1 cellular context compared by ENCODE assay signal in genomic region chr1:26571381-26571780, GRCh38.
TF ChIP-seq lines count a peak whose summit lies in the region.

No MANE protein-coding gene starts in this region.

TF ChIP-seq in GM12878, 131 proteins besides CTCF, POLR2A, EP300 and RAD21:
- TF ChIP-seq SUPT20H (IDR thresholded peaks at IDR 0.05; ENCODE audit: borderline replicate concordance, control insufficient read depth, low read depth, low read length): no peak
- no peak for TF ChIP-seq HDGF (IDR thresholded peaks at IDR 0.05)
- no peak for TF ChIP-seq ATF7 (IDR thresholded peaks at IDR 0.05; ENCODE audit: low read depth)
- no peak for TF ChIP-seq RFX5 (IDR thresholded peaks at IDR 0.05; ENCODE audit: low read depth, low read length)
- TF ChIP-seq LARP7 (IDR thresholded peaks at IDR 0.05): no peak
- no peak for TF ChIP-seq E2F4 (IDR thresholded peaks at IDR 0.05; ENCODE audit: low read depth, low read length)
- no peak for TF ChIP-seq NKRF (conservative IDR thresholded peaks at IDR 0.05)
- TF ChIP-seq BMI1 (IDR thresholded peaks at IDR 0.05; ENCODE audit: borderline replicate concordance): no peak
- TF ChIP-seq ZNF384 (IDR thresholded peaks at IDR 0.05; ENCODE audit: borderline replicate concordance, low read depth, low read length): no peak
